8 cellular contexts compared by ENCODE assay signal in genomic region chr12:96193725-96194571, GRCh38. TPM values are rescaled to one million over a fixed set of nuclear protein-coding genes. Genes with fewer than 3 reads are reported as not detected.
A peak's percentile ranks its signal among the peaks of the same experiment; 100 is the strongest.
DNase-seq lines count a peak whose midpoint lies in the region; ATAC-seq lines count a peak whose summit lies in the region.

Gene ELK3 (plus strand): TSS chr12:96194375.

- DNase-seq in NCI-H2107 treated with DMSO at 0.1 percent for 48 hours (lab: John Stamatoyannopoulos, UW; ENCODE audit: unreplicated experiment) (peak; percentile 19), NCI-H2107 (lab: John Stamatoyannopoulos, UW) (no peak), NCI-H2171 (lab: John Stamatoyannopoulos, UW) (peak; percentile 43), dermis blood vessel endothelial cell (peak; percentile 95), left lobe of liver (ENCODE audit: low spot score) (peak; percentile 68)
- peak; percentile 51 to 58 for DNase-seq in activated CD4-positive, alpha-beta T cell treated with anti-CD3 and anti-CD28 coated beads for 4 hours
- DNase-seq in stimulated activated CD4-positive, alpha-beta T cell treated with anti-CD3 and anti-CD28 coated beads, TNF-alpha, amount 100 ng/mL, for 1 hour (ENCODE audit: low read depth in 3 of 3, low spot score in 1 of 3) = peak; percentile 21 to 46 (median 40)

- ATAC-seq in HG02884 (IDR thresholded peaks at IDR 0.05; ENCODE audit: unreplicated experiment) (peak; percentile 35), left lobe of liver (peak; percentile 87)

RNA-seq across cellular contexts. Expression of gene ELK3, which starts in this region (rescaled TPM):
- total RNA-seq in dermis blood vessel endothelial cell = 45.6 and 95.3 TPM in 2 replicates
- total RNA-seq in left lobe of liver = 6.6 TPM
